ENCODE assay signal across 16 cellular contexts in genomic region chr10:88409236-88409635, GRCh38.
A peak's percentile ranks its signal among the peaks of the same experiment; 100 is the strongest.
DNase-seq lines count a peak whose midpoint lies in the region; ATAC-seq, FAIRE-seq and TF ChIP-seq lines count a peak whose summit lies in the region.
"Had no signal": no experiment of that assay in that cellular context is flagged by ENCODE, and none has a peak within 500 bp of the region (broad histone marks: within the 10 kb centered on the region; RNA-seq: fewer than 3 reads in every experiment).

No MANE protein-coding gene starts in this region.

- no peak for DNase-seq in activated CD4-positive, alpha-beta T cell treated with anti-CD3 and anti-CD28 coated beads for 36 hours
- no peak for DNase-seq in activated CD4-positive, alpha-beta T cell treated with anti-CD3 and anti-CD28 coated beads for 4 hours
- peak; percentile 24 for DNase-seq in RWPE1 (ENCODE audit: low spot score)
- no peak for DNase-seq in NCI-H2171 (lab: John Stamatoyannopoulos, UW)
- no peak for DNase-seq in left lung
- no peak for DNase-seq in retina
- DNase-seq: activated CD4-positive, CD25-positive, alpha-beta regulatory T cell; activated CD8-positive, alpha-beta memory T cell treated with anti-CD3 and anti-CD28 coated beads, Interleukin-2, amount 50 U/mL, for 48 hours; GOT3; NCI-H2029 treated with DMSO at 0.1 percent for 48 hours; NCI-H69; right lobe of liver; tibial artery had no signal

- no peaks in the 10 kb centered on the region for H3K36me3 Mint-ChIP-seq in activated CD4-positive, alpha-beta T cell treated with anti-CD3 and anti-CD28 coated beads for 36 hours (ENCODE audit: low read depth)
- H3K36me3 Mint-ChIP-seq: neural progenitor cell had no signal

- H3K27me3 ChIP-seq in left lung, result no peaks in the 10 kb centered on the region
- H3K27me3 ChIP-seq: neural progenitor cell, right lobe of liver, tibial artery had no signal

- H3K4me3 Mint-ChIP-seq in activated CD4-positive, alpha-beta T cell treated with anti-CD3 and anti-CD28 coated beads for 36 hours, result no peak overlapping the region
- H3K4me3 Mint-ChIP-seq: neural progenitor cell had no signal

- TF ChIP-seq CTCF in RWPE1 (conservative IDR thresholded peaks at IDR 0.05; ENCODE audit: low read depth), result no peak
- TF ChIP-seq CTCF in left lung (IDR thresholded peaks at IDR 0.05), result no peak

- H3K9me3 Mint-ChIP-seq in activated CD4-positive, alpha-beta T cell treated with anti-CD3 and anti-CD28 coated beads for 36 hours (ENCODE audit: low read depth), result no peaks in the 10 kb centered on the region
- H3K9me3 Mint-ChIP-seq: neural progenitor cell had no signal

- H3K4me3 ChIP-seq in left lung, result no peak overlapping the region
- H3K4me3 ChIP-seq: neural progenitor cell, right lobe of liver, tibial artery had no signal

- intact Hi-C loops in activated CD4-positive, alpha-beta T cell treated with anti-CD3 and anti-CD28 coated beads for 36 hours (cut with DNase I, micrococcal nuclease), result loop anchor here (1.0 to 5.0 kb wide), 2 partner anchors 143 to 318 kb away; no protein-coding TSS in a partner anchor
- intact Hi-C loops in left lung (cut with DNase I), result no loop called here

- no peaks in the 10 kb centered on the region for H3K9me3 ChIP-seq in left lung
- H3K9me3 ChIP-seq: right lobe of liver, tibial artery had no signal

- no peaks in the 10 kb centered on the region for H3K36me3 ChIP-seq in left lung
- H3K36me3 ChIP-seq: neural progenitor cell, right lobe of liver, tibial artery had no signal

- no peaks in the 10 kb centered on the region for H3K4me1 ChIP-seq in left lung
- H3K4me1 ChIP-seq: neural progenitor cell, tibial artery had no signal

- H3K27me3 Mint-ChIP-seq in activated CD4-positive, alpha-beta T cell treated with anti-CD3 and anti-CD28 coated beads for 36 hours, result peaks cover 4% of the 10 kb centered on the region

- peak; percentile 41 for FAIRE-seq in islet of Langerhans (lab: Jason Lieb, UNC)

- H3K27ac Mint-ChIP-seq in activated CD4-positive, alpha-beta T cell treated with anti-CD3 and anti-CD28 coated beads for 36 hours, result no peak overlapping the region
- H3K27ac Mint-ChIP-seq: neural progenitor cell had no signal

- ATAC-seq in activated CD4-positive, alpha-beta T cell treated with anti-CD3 and anti-CD28 coated beads for 36 hours, result peak; percentile 89
- ATAC-seq in HG02852 (IDR thresholded peaks at IDR 0.05; ENCODE audit: unreplicated experiment) (peak; percentile 55), left lung (no peak)
- ATAC-seq: right lobe of liver had no signal

- H3K27ac ChIP-seq in RWPE1 (no peak overlapping the region), left lung (no peak overlapping the region)
- H3K27ac ChIP-seq: neural progenitor cell, right lobe of liver, tibial artery had no signal

- peaks cover 3% of the 10 kb centered on the region for H3K4me1 Mint-ChIP-seq in activated CD4-positive, alpha-beta T cell treated with anti-CD3 and anti-CD28 coated beads for 36 hours
- H3K4me1 Mint-ChIP-seq: neural progenitor cell had no signal

- CTCF ChIA-PET in activated CD4-positive, alpha-beta T cell treated with anti-CD3 and anti-CD28 coated beads for 36 hours (lab: Charles Lee), result interaction anchor here (1.0 kb wide), 1 partner anchor 318 kb away, joined by 3 read pairs; no protein-coding TSS in a partner anchor
- CTCF ChIA-PET in RWPE1 (lab: Yijun Ruan, JAX), result interaction anchor here (0.6 kb wide), 1 partner anchor 20 kb away, joined by 3 read pairs; no protein-coding TSS in a partner anchor

- POLR2A ChIA-PET in activated CD4-positive, alpha-beta T cell treated with anti-CD3 and anti-CD28 coated beads for 36 hours (lab: Charles Lee), result no interaction called here
- POLR2A ChIA-PET in RWPE1 (lab: Yijun Ruan, JAX; ENCODE audit: low non-redundant PET), result no interaction called here

Comparison
In these comparisons a context has a peak if more than half of its experiments do, and no peak if none do; other contexts are left out.
1. intact Hi-C loops: an anchor here in activated CD4-positive, alpha-beta T cell treated with anti-CD3 and anti-CD28 coated beads for 36 hours (1.0 to 5.0 kb wide); none called in left lung.